15 cellular contexts compared by ENCODE assay signal in genomic region chrX:69210513-69211065, GRCh38. TPM values are rescaled to one million over a fixed set of nuclear protein-coding genes. Genes with fewer than 3 reads are reported as not detected.
DNase-seq lines count a peak whose midpoint lies in the region; ATAC-seq and TF ChIP-seq lines count a peak whose summit lies in the region.
"Had no signal": no experiment of that assay in that cellular context is flagged by ENCODE, and none has a peak within 500 bp of the region (broad histone marks: within the 10 kb centered on the region; RNA-seq: fewer than 3 reads in every experiment).

No MANE protein-coding gene starts in this region.

- H3K4me3 Mint-ChIP-seq in neural crest cell, result no peak overlapping the region
- H3K4me3 Mint-ChIP-seq: B cell, IgD-negative memory B cell had no signal

- H3K27ac ChIP-seq in right atrium auricular region, result no peak overlapping the region
- H3K27ac ChIP-seq: SJCRH30 had no signal

- peaks cover 5% of the 10 kb centered on the region for H3K9me3 Mint-ChIP-seq in neural crest cell

- H3K4me3 ChIP-seq in right atrium auricular region (no peak overlapping the region), epithelial cell of esophagus (ENCODE audit: low read length) (no peak overlapping the region)
- H3K4me3 ChIP-seq: SJCRH30 had no signal

- H3K27me3 ChIP-seq in right atrium auricular region, result no peaks in the 10 kb centered on the region
- H3K27me3 ChIP-seq: SJCRH30 had no signal

- no peaks in the 10 kb centered on the region for H3K27me3 Mint-ChIP-seq in neural crest cell (ENCODE audit: low read depth)
- H3K27me3 Mint-ChIP-seq: B cell had no signal

- no peaks in the 10 kb centered on the region for H3K36me3 ChIP-seq in right atrium auricular region
- H3K36me3 ChIP-seq: SJCRH30 had no signal

- peaks cover 4% of the 10 kb centered on the region for H3K4me1 Mint-ChIP-seq in neural crest cell
- H3K4me1 Mint-ChIP-seq: B cell, IgD-negative memory B cell had no signal

- TF ChIP-seq CTCF in right atrium auricular region (IDR thresholded peaks at IDR 0.05), result no peak
- no peak for TF ChIP-seq CTCF in epithelial cell of esophagus (IDR thresholded peaks at IDR 0.05; ENCODE audit: insufficient read depth, low read depth, low read length, missing control alignments)
- TF ChIP-seq CTCF in neural crest cell (conservative IDR thresholded peaks at IDR 0.05), result no peak

- H3K9me3 ChIP-seq in right atrium auricular region, result no peaks in the 10 kb centered on the region
- H3K9me3 ChIP-seq: SJCRH30 had no signal

- peaks cover 0 to 8% of the 10 kb centered on the region in 2 donors for H3K4me1 ChIP-seq in right atrium auricular region
- H3K4me1 ChIP-seq: SJCRH30 had no signal

- ATAC-seq in left ventricle myocardium superior, result peak; percentile 48
- ATAC-seq in GM19035 (IDR thresholded peaks at IDR 0.05; ENCODE audit: unreplicated experiment), result no peak
- ATAC-seq in GM18519 (IDR thresholded peaks at IDR 0.05; ENCODE audit: low FRiP score, unreplicated experiment), result no peak

- no peaks in the 10 kb centered on the region for H3K36me3 Mint-ChIP-seq in neural crest cell (ENCODE audit: low read depth)

- peak overlapping the region; percentile 35 for H3K27ac Mint-ChIP-seq in neural crest cell (ENCODE audit: unreplicated experiment)
- H3K27ac Mint-ChIP-seq: B cell had no signal

- DNase-seq in left ventricle myocardium superior, result peak; percentile 33
- no peak for DNase-seq in right atrium auricular region (ENCODE audit: low spot score)
- peak; percentile 63 for DNase-seq in epithelial cell of esophagus (ENCODE audit: low read depth)
- no peak for DNase-seq in neural crest cell (ENCODE audit: low read depth, low spot score)
- DNase-seq in COLO668 (lab: John Stamatoyannopoulos, UW; ENCODE audit: unreplicated experiment), result no peak
- no peak for DNase-seq in NCI-H446 treated with DMSO at 0.1 percent for 48 hours (lab: John Stamatoyannopoulos, UW)
- DNase-seq: NCI-H1105, NCI-H2029 treated with DMSO at 0.1 percent for 48 hours, NCI-H345, NCI-H526, SJCRH30 had no signal

- intact Hi-C loops in left ventricle myocardium superior (cut with micrococcal nuclease), result no loop called here

RNA-seq across cellular contexts. Expression of gene PJA1, which starts 45.3 kb away (rescaled TPM):
- 11.7 TPM for total RNA-seq in left ventricle myocardium superior
- total RNA-seq in right atrium auricular region, result 10 to 100 TPM; 11.7 to 18.8 TPM
- total RNA-seq in neural crest cell, result 53.3 and 59.5 TPM in 2 replicates

Comparison
In these comparisons a context has a peak if more than half of its experiments do, and no peak if none do; other contexts are left out.
1. DNase-seq: peak in left ventricle myocardium superior (single experiment) and epithelial cell of esophagus (single experiment); none in right atrium auricular region (single experiment), neural crest cell (single experiment), COLO668 (single experiment) and NCI-H446 treated with DMSO at 0.1 percent for 48 hours (single experiment).